10 cellular contexts compared by ENCODE assay signal in the genomic region with DNA sequence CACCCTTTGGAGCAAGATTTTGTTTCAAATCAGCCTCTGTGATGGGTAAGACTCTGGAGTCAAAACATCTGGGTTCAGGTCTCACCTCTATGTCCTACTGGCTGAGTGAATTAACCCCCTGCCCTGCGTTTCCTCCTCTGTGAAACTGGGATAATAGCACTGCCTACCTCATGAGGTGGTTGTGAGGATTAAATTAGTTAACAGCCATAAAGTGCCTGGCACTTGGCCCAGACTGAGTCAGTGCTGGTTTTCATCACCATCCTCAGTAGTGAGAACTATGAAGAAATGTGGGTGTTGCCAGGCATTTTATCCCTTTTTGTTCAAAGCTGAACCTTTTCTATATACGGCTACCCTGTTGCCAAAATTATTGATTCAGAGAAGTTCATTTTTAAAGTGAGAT. TPM values are rescaled to one million over a fixed set of nuclear protein-coding genes. Genes with fewer than 3 reads are reported as not detected.
DNase-seq lines count a peak whose midpoint lies in the region; ATAC-seq and TF ChIP-seq lines count a peak whose summit lies in the region.
"Had no signal": no experiment of that assay in that cellular context is flagged by ENCODE, and none has a peak within 500 bp of the region (broad histone marks: within the 10 kb centered on the region; RNA-seq: fewer than 3 reads in every experiment).

No MANE protein-coding gene starts in this region.

- TF ChIP-seq CTCF in WTC11 (IDR thresholded peaks at IDR 0.05) (no peak), heart right ventricle (IDR thresholded peaks at IDR 0.05) (no peak), thoracic aorta (IDR thresholded peaks at IDR 0.05) (no peak), GM13976 (IDR thresholded peaks at IDR 0.05; ENCODE audit: borderline replicate concordance, control extremely low read depth, extremely low read depth, insufficient read depth, missing control alignments) (no peak)

- H3K27ac Mint-ChIP-seq in activated naive CD8-positive, alpha-beta T cell treated with anti-CD3 and anti-CD28 coated beads, Interleukin-2, amount 50 U/mL, for 24 hours: peak overlapping the region; percentile 78
- H3K27ac Mint-ChIP-seq in activated naive CD8-positive, alpha-beta T cell treated with anti-CD3 and anti-CD28 coated beads for 36 hours: no peak overlapping the region
- peak overlapping the region; percentile 76 for H3K27ac Mint-ChIP-seq in WTC11

- no peak overlapping the region for H3K4me3 Mint-ChIP-seq in activated naive CD8-positive, alpha-beta T cell treated with anti-CD3 and anti-CD28 coated beads, Interleukin-2, amount 50 U/mL, for 24 hours
- H3K4me3 Mint-ChIP-seq in activated naive CD8-positive, alpha-beta T cell treated with anti-CD3 and anti-CD28 coated beads for 36 hours: no peak overlapping the region
- H3K4me3 Mint-ChIP-seq in WTC11: no peak overlapping the region

- H3K4me1 ChIP-seq in heart right ventricle (peaks cover 0 to 9% (median 4%) of the 10 kb centered on the region in 9 donors), thoracic aorta (ENCODE audit: control insufficient read depth in 1 of 2, low read depth in 2 of 2) (peaks cover 0 to 8% of the 10 kb centered on the region in 2 donors)

- ATAC-seq in activated naive CD8-positive, alpha-beta T cell treated with anti-CD3 and anti-CD28 coated beads, Interleukin-2, amount 50 U/mL, for 24 hours: peak; percentile 68
- no peak for ATAC-seq in WTC11
- peak in 6 of 8 donors; percentile 34 to 88 (median 80) for ATAC-seq in heart right ventricle
- ATAC-seq in thoracic aorta (ENCODE audit: insufficient number of reproducible peaks, low FRiP score, low read depth): no peak
- no peak for ATAC-seq in left lobe of liver
- ATAC-seq in HG03442 (IDR thresholded peaks at IDR 0.05; ENCODE audit: unreplicated experiment): no peak

- in situ Hi-C loops in GM13976 (cut with MboI; ENCODE audit: low sequenced_read_pairs, unreplicated experiment): no loop called here

- no peaks in the 10 kb centered on the region for H3K27me3 ChIP-seq in heart right ventricle
- no peaks in the 10 kb centered on the region for H3K27me3 ChIP-seq in thoracic aorta (replicated peaks; ENCODE audit: insufficient read depth)

- 40 to 46% methylated on average over 2 of the region's 2 CpGs for WGBS in heart right ventricle, 2 donors

- H3K27me3 Mint-ChIP-seq in activated naive CD8-positive, alpha-beta T cell treated with anti-CD3 and anti-CD28 coated beads, Interleukin-2, amount 50 U/mL, for 24 hours: no peaks in the 10 kb centered on the region
- no peaks in the 10 kb centered on the region for H3K27me3 Mint-ChIP-seq in activated naive CD8-positive, alpha-beta T cell treated with anti-CD3 and anti-CD28 coated beads for 36 hours
- no peaks in the 10 kb centered on the region for H3K27me3 Mint-ChIP-seq in WTC11 (ENCODE audit: low read depth)

- peaks cover 30% of the 10 kb centered on the region for H3K4me1 Mint-ChIP-seq in activated naive CD8-positive, alpha-beta T cell treated with anti-CD3 and anti-CD28 coated beads, Interleukin-2, amount 50 U/mL, for 24 hours
- H3K4me1 Mint-ChIP-seq in activated naive CD8-positive, alpha-beta T cell treated with anti-CD3 and anti-CD28 coated beads for 36 hours: peaks cover 11% of the 10 kb centered on the region
- H3K4me1 Mint-ChIP-seq in WTC11: no peaks in the 10 kb centered on the region

- no peak overlapping the region for H3K4me3 ChIP-seq in heart right ventricle
- no peak overlapping the region for H3K4me3 ChIP-seq in thoracic aorta

- H3K36me3 ChIP-seq in heart right ventricle: peaks cover 0 to 94% (median 31%) of the 10 kb centered on the region in 9 donors
- H3K36me3 ChIP-seq in thoracic aorta: peaks cover 28% of the 10 kb centered on the region

- POLR2A ChIA-PET in WTC11 (lab: Charles Lee): no interaction called here

- H3K9me3 ChIP-seq in heart right ventricle (no peaks in the 10 kb centered on the region), thoracic aorta (no peaks in the 10 kb centered on the region)

- CTCF ChIA-PET in WTC11 (lab: Charles Lee): interaction anchor here (0.7 kb wide), 1 partner anchor 24 kb away, joined by 4 read pairs; no protein-coding TSS in a partner anchor

- H3K9me3 Mint-ChIP-seq in activated naive CD8-positive, alpha-beta T cell treated with anti-CD3 and anti-CD28 coated beads, Interleukin-2, amount 50 U/mL, for 24 hours: no peaks in the 10 kb centered on the region
- H3K9me3 Mint-ChIP-seq in activated naive CD8-positive, alpha-beta T cell treated with anti-CD3 and anti-CD28 coated beads for 36 hours: no peaks in the 10 kb centered on the region
- no peaks in the 10 kb centered on the region for H3K9me3 Mint-ChIP-seq in WTC11

- H3K36me3 Mint-ChIP-seq in activated naive CD8-positive, alpha-beta T cell treated with anti-CD3 and anti-CD28 coated beads, Interleukin-2, amount 50 U/mL, for 24 hours (ENCODE audit: low read depth): peaks cover 40% of the 10 kb centered on the region
- peaks cover 28% of the 10 kb centered on the region for H3K36me3 Mint-ChIP-seq in activated naive CD8-positive, alpha-beta T cell treated with anti-CD3 and anti-CD28 coated beads for 36 hours
- H3K36me3 Mint-ChIP-seq in WTC11: peaks cover 64% of the 10 kb centered on the region

- intact Hi-C loops in heart right ventricle (cut with DNase I): loop anchor here in 2 of 10 donors (10.0 kb wide), 1 partner anchor 185 kb away; a partner anchor contains a TSS

- peak; percentile 8 for DNase-seq in activated naive CD8-positive, alpha-beta T cell treated with anti-CD3 and anti-CD28 coated beads, Interleukin-2, amount 50 U/mL, for 24 hours
- DNase-seq in activated naive CD8-positive, alpha-beta T cell treated with anti-CD3 and anti-CD28 coated beads for 36 hours: no peak
- DNase-seq in WTC11 (ENCODE audit: low spot score) (no peak), heart right ventricle (peak; percentile 40 to 43), thoracic aorta (ENCODE audit: low spot score) (peak; percentile 15), GM13976 (ENCODE audit: low spot score) (no peak), left lobe of liver (ENCODE audit: low spot score) (no peak)
- DNase-seq: DMS79 treated with DMSO at 0.1 percent for 48 hours, foreskin melanocyte had no signal

- no peak overlapping the region for H3K27ac ChIP-seq in heart right ventricle
- H3K27ac ChIP-seq in thoracic aorta: no peak overlapping the region

TF ChIP-seq in WTC11, 78 proteins besides CTCF, POLR2A, EP300 and RAD21 (continues in another document):
- TF ChIP-seq, protein P1, sequence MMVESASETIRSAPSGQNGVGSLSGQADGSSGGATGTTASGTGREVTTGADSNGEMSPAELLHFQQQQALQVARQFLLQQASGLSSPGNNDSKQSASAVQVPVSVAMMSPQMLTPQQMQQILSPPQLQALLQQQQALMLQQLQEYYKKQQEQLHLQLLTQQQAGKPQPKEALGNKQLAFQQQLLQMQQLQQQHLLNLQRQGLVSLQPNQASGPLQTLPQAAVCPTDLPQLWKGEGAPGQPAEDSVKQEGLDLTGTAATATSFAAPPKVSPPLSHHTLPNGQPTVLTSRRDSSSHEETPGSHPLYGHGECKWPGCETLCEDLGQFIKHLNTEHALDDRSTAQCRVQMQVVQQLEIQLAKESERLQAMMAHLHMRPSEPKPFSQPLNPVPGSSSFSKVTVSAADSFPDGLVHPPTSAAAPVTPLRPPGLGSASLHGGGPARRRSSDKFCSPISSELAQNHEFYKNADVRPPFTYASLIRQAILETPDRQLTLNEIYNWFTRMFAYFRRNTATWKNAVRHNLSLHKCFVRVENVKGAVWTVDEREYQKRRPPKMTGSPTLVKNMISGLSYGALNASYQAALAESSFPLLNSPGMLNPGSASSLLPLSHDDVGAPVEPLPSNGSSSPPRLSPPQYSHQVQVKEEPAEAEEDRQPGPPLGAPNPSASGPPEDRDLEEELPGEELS (CRISPR knock-in tag; IDR thresholded peaks at IDR 0.05): no peak
- no peak for TF ChIP-seq SMAD4 (CRISPR knock-in tag; IDR thresholded peaks at IDR 0.05)
- no peak for TF ChIP-seq CREM (CRISPR knock-in tag; IDR thresholded peaks at IDR 0.05)
- no peak for TF ChIP-seq SOX15 (CRISPR knock-in tag; IDR thresholded peaks at IDR 0.05)
- TF ChIP-seq, protein P2, sequence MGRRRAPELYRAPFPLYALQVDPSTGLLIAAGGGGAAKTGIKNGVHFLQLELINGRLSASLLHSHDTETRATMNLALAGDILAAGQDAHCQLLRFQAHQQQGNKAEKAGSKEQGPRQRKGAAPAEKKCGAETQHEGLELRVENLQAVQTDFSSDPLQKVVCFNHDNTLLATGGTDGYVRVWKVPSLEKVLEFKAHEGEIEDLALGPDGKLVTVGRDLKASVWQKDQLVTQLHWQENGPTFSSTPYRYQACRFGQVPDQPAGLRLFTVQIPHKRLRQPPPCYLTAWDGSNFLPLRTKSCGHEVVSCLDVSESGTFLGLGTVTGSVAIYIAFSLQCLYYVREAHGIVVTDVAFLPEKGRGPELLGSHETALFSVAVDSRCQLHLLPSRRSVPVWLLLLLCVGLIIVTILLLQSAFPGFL (CRISPR knock-in tag; IDR thresholded peaks at IDR 0.05; ENCODE audit: borderline replicate concordance): no peak
- TF ChIP-seq, protein P3, sequence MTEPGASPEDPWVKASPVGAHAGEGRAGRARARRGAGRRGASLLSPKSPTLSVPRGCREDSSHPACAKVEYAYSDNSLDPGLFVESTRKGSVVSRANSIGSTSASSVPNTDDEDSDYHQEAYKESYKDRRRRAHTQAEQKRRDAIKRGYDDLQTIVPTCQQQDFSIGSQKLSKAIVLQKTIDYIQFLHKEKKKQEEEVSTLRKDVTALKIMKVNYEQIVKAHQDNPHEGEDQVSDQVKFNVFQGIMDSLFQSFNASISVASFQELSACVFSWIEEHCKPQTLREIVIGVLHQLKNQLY (CRISPR knock-in tag; IDR thresholded peaks at IDR 0.05): no peak

RNA-seq across cellular contexts. Expression of a gene that starts 36.0 kb away (rescaled TPM):
- total RNA-seq in activated naive CD8-positive, alpha-beta T cell treated with anti-CD3 and anti-CD28 coated beads for 36 hours: 10 to 100 TPM; 26.3 to 31.9 TPM
- total RNA-seq in WTC11 (2021) (89.1 to 93.2 TPM (median 90.7 TPM) in 3 replicates), heart right ventricle (10 to 100 TPM; 17.3 to 23.2 (median 20.2) TPM), thoracic aorta (10 to 100 TPM; 29.9 to 33.7 TPM), left lobe of liver (12.4 TPM)
- polyA plus RNA-seq in heart right ventricle: 10 to 100 TPM; 16.5 to 68.9 TPM

RNA-seq across cellular contexts. Expression of a gene that starts 49.8 kb away (rescaled TPM):
- total RNA-seq in activated naive CD8-positive, alpha-beta T cell treated with anti-CD3 and anti-CD28 coated beads for 36 hours: under 1 TPM in 1 of 2 experiments, not detected in 1; 0.12 TPM
- 117 to 131 TPM (median 127 TPM) in 3 replicates for total RNA-seq in WTC11 (2021)
- total RNA-seq in heart right ventricle: 1 to 10 TPM in 9 of 10 donors, under 1 TPM in 1; 0.87 to 3.1 (median 1.5) TPM
- polyA plus RNA-seq in heart right ventricle: 1 to 10 TPM; 1.7 to 3.0 TPM
- total RNA-seq in thoracic aorta: 10 to 100 TPM; 43.0 to 88.0 TPM
- total RNA-seq in left lobe of liver: 0.88 TPM

Comparison
In these comparisons a context has a peak if more than half of its experiments do, and no peak if none do; other contexts are left out.
1. DNase-seq: peak in activated naive CD8-positive, alpha-beta T cell treated with anti-CD3 and anti-CD28 coated beads, Interleukin-2, amount 50 U/mL, for 24 hours (single experiment), heart right ventricle (2 of 2) and thoracic aorta (single experiment); none in activated naive CD8-positive, alpha-beta T cell treated with anti-CD3 and anti-CD28 coated beads for 36 hours (single experiment), WTC11 (single experiment), GM13976 (single experiment) and left lobe of liver (single experiment).
2. ATAC-seq: peak in activated naive CD8-positive, alpha-beta T cell treated with anti-CD3 and anti-CD28 coated beads, Interleukin-2, amount 50 U/mL, for 24 hours (single experiment) and heart right ventricle (6 of 8); none in WTC11 (single experiment), thoracic aorta (single experiment), left lobe of liver (single experiment) and HG03442 (single experiment).
3. RNA of a gene that starts 49.8 kb away (total RNA-seq): 117 to 131 TPM in WTC11 and 43.0 to 88.0 TPM in thoracic aorta; 0.87 to 3.1 TPM in heart right ventricle, 0.88 TPM in left lobe of liver (single experiment) and 0.12 TPM in activated naive CD8-positive, alpha-beta T cell treated with anti-CD3 and anti-CD28 coated beads for 36 hours; every median in the first group is over 10 times any median in the second.